17 cellular contexts compared by ENCODE assay signal in the genomic region with DNA sequence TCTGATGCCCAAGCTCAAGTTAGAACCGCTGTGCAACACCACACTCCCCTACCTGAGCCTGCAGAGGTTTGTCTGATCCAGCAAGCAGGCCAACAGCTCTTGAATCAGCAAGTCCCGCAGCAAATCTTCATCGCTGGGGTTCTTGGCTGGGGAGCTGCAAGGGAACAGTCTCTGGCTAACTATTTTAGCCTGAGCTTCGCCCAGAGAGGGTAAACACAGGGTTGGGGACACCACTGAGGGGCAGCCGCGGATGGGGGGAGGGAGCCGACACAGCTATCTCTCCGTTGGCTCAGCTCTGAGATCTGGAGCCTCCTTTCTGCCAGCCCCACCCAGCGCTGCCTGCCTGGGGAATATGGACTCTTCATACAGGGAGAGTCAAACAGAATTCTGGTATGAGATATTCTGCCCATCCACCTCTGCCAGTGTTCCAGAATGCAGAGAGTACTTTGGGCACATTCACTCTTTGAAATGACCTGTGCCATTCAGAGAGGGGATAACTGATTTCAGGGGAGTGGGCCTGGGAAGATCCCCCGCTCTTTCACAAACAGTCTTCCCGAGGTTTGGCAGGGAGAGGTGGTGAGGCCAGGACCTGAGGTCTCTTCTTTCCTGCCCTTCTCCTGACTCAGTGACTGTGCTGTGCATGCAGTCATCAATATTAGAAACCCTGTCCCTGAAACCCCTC. TPM values are rescaled to one million over a fixed set of nuclear protein-coding genes. Genes with fewer than 3 reads are reported as not detected.
DNase-seq lines count a peak whose midpoint lies in the region; TF ChIP-seq lines count a peak whose summit lies in the region.
"Had no signal": no experiment of that assay in that cellular context is flagged by ENCODE, and none has a peak within 500 bp of the region (broad histone marks: within the 10 kb centered on the region; RNA-seq: fewer than 3 reads in every experiment).

No MANE protein-coding gene starts in this region.

- no peak overlapping the region for H3K27ac ChIP-seq in tibial nerve
- H3K27ac ChIP-seq: adrenal gland, BLaER1, lower lobe of right lung, Peyer's patch had no signal

- no peak for TF ChIP-seq EP300 in tibial nerve (IDR thresholded peaks at IDR 0.05)

- no peaks in the 10 kb centered on the region for H3K36me3 ChIP-seq in neuron (ENCODE audit: insufficient read depth, low read length)
- no peaks in the 10 kb centered on the region for H3K36me3 ChIP-seq in tibial nerve
- H3K36me3 ChIP-seq: adrenal gland, BLaER1, lower lobe of right lung, Peyer's patch had no signal

- H3K36me3 Mint-ChIP-seq in activated T-helper 1 cell treated with anti-CD3 and anti-CD28 coated beads, Interleukin-12 subunit alpha, Interleukin-12 subunit beta, Interleukin-2, Interleukin-4 antibody, amounts not matched to agents 30 ng/mL and 10 ng/mL and 1 ng/mL, durations not matched to agents 14 hours and 24 hours and 36 hours (ENCODE audit: low read depth), result no peaks in the 10 kb centered on the region
- no peaks in the 10 kb centered on the region for H3K36me3 Mint-ChIP-seq in activated naive CD4-positive, alpha-beta T cell treated with anti-CD3 and anti-CD28 coated beads for 36 hours (ENCODE audit: low read depth)

- no peak for TF ChIP-seq POLR2A in tibial nerve (IDR thresholded peaks at IDR 0.05)

- H3K9me3 ChIP-seq in neuron (ENCODE audit: low read length) (no peaks in the 10 kb centered on the region), tibial nerve (no peaks in the 10 kb centered on the region)
- H3K9me3 ChIP-seq: adrenal gland, BLaER1, lower lobe of right lung, Peyer's patch had no signal

- no peak overlapping the region for H3K27ac Mint-ChIP-seq in activated T-helper 1 cell treated with anti-CD3 and anti-CD28 coated beads, Interleukin-12 subunit alpha, Interleukin-12 subunit beta, Interleukin-2, Interleukin-4 antibody, amounts not matched to agents 30 ng/mL and 10 ng/mL and 1 ng/mL, durations not matched to agents 14 hours and 24 hours and 36 hours
- no peak overlapping the region for H3K27ac Mint-ChIP-seq in activated naive CD4-positive, alpha-beta T cell treated with anti-CD3 and anti-CD28 coated beads for 36 hours
- H3K27ac Mint-ChIP-seq: activated CD4-positive, alpha-beta T cell treated with anti-CD3 and anti-CD28 coated beads, Interleukin-2, amount 10 ng/mL, durations not matched to agents 24 days and 14 days; IgD-negative memory B cell had no signal

- DNase-seq in ELF-1 (ENCODE audit: low read depth, low spot score), result peak; percentile 29
- DNase-seq in NCI-H69 (lab: John Stamatoyannopoulos, UW), result peak; percentile 24
- peak; percentile 61 for DNase-seq in ecto neural progenitor cell (ENCODE audit: low spot score)
- no peak for DNase-seq in activated T-helper 1 cell treated with anti-CD3 and anti-CD28 coated beads, Interleukin-12 subunit alpha, Interleukin-12 subunit beta, Interleukin-2, Interleukin-4 antibody, amounts not matched to agents 30 ng/mL and 10 ng/mL and 1 ng/mL, durations not matched to agents 14 hours and 24 hours and 36 hours (ENCODE audit: low spot score)
- no peak for DNase-seq in activated naive CD4-positive, alpha-beta T cell treated with anti-CD3 and anti-CD28 coated beads for 36 hours
- no peak for DNase-seq in HuH-7.5 (ENCODE audit: low spot score)
- no peak for DNase-seq in tibial nerve (ENCODE audit: low spot score in 2 of 2)
- DNase-seq: activated CD4-positive, alpha-beta T cell treated with anti-CD3 and anti-CD28 coated beads, Interleukin-2, amount 10 ng/mL, durations not matched to agents 24 days and 14 days; activated T-cell treated with anti-CD3 and anti-CD28 coated beads, Interleukin-2, amount 50 U/mL, for 48 hours; lower lobe of right lung; NCI-H1105 treated with DMSO at 0.1 percent for 48 hours; Peyer's patch; T-helper 2 cell had no signal

- H2AFZ ChIP-seq in neuron (ENCODE audit: low read depth, low read length), result peak overlapping the region; percentile 11

- intact Hi-C loops in activated T-helper 1 cell treated with anti-CD3 and anti-CD28 coated beads, Interleukin-12 subunit alpha, Interleukin-12 subunit beta, Interleukin-2, Interleukin-4 antibody, amounts not matched to agents 30 ng/mL and 10 ng/mL and 1 ng/mL, durations not matched to agents 14 hours and 24 hours and 36 hours (cut with micrococcal nuclease), result no loop called here
- intact Hi-C loops in activated naive CD4-positive, alpha-beta T cell treated with anti-CD3 and anti-CD28 coated beads for 36 hours (cut with micrococcal nuclease), result no loop called here

- H3K27me3 ChIP-seq in neuron (ENCODE audit: insufficient read depth, low read length) (no peaks in the 10 kb centered on the region), tibial nerve (peaks cover 0 to 66% of the 10 kb centered on the region in 2 donors)
- H3K27me3 ChIP-seq: Peyer's patch had no signal

- peaks cover 27% of the 10 kb centered on the region for H3K27me3 Mint-ChIP-seq in activated T-helper 1 cell treated with anti-CD3 and anti-CD28 coated beads, Interleukin-12 subunit alpha, Interleukin-12 subunit beta, Interleukin-2, Interleukin-4 antibody, amounts not matched to agents 30 ng/mL and 10 ng/mL and 1 ng/mL, durations not matched to agents 14 hours and 24 hours and 36 hours (ENCODE audit: insufficient read depth)
- peaks cover 28% of the 10 kb centered on the region for H3K27me3 Mint-ChIP-seq in activated naive CD4-positive, alpha-beta T cell treated with anti-CD3 and anti-CD28 coated beads for 36 hours (ENCODE audit: low read depth)

- peaks cover 8% of the 10 kb centered on the region for H3K4me1 ChIP-seq in neuron (ENCODE audit: insufficient read depth, low read length)
- no peaks in the 10 kb centered on the region for H3K4me1 ChIP-seq in tibial nerve
- H3K4me1 ChIP-seq: adrenal gland, BLaER1, lower lobe of right lung, Peyer's patch had no signal

- WGBS in tibial nerve, 2 donors, result 34 to 43% methylated on average over 1 to 11 of the region's 11 CpGs

- H3K4me3 Mint-ChIP-seq in activated T-helper 1 cell treated with anti-CD3 and anti-CD28 coated beads, Interleukin-12 subunit alpha, Interleukin-12 subunit beta, Interleukin-2, Interleukin-4 antibody, amounts not matched to agents 30 ng/mL and 10 ng/mL and 1 ng/mL, durations not matched to agents 14 hours and 24 hours and 36 hours, result no peak overlapping the region
- H3K4me3 Mint-ChIP-seq in activated naive CD4-positive, alpha-beta T cell treated with anti-CD3 and anti-CD28 coated beads for 36 hours, result no peak overlapping the region
- H3K4me3 Mint-ChIP-seq: activated CD4-positive, alpha-beta T cell treated with anti-CD3 and anti-CD28 coated beads, Interleukin-2, amount 10 ng/mL, durations not matched to agents 24 days and 14 days had no signal

- CTCF ChIA-PET in activated naive CD4-positive, alpha-beta T cell treated with anti-CD3 and anti-CD28 coated beads for 36 hours (lab: Charles Lee), result interaction anchor here (1.5 kb wide), 1 partner anchor 71 kb away, joined by 4 read pairs; no protein-coding TSS in a partner anchor

- no peak for TF ChIP-seq CTCF in tibial nerve (IDR thresholded peaks at IDR 0.05)

- no peaks in the 10 kb centered on the region for H3K9me3 Mint-ChIP-seq in activated T-helper 1 cell treated with anti-CD3 and anti-CD28 coated beads, Interleukin-12 subunit alpha, Interleukin-12 subunit beta, Interleukin-2, Interleukin-4 antibody, amounts not matched to agents 30 ng/mL and 10 ng/mL and 1 ng/mL, durations not matched to agents 14 hours and 24 hours and 36 hours
- H3K9me3 Mint-ChIP-seq in activated naive CD4-positive, alpha-beta T cell treated with anti-CD3 and anti-CD28 coated beads for 36 hours, result no peaks in the 10 kb centered on the region
- H3K9me3 Mint-ChIP-seq: activated CD4-positive, alpha-beta T cell treated with anti-CD3 and anti-CD28 coated beads, Interleukin-2, amount 10 ng/mL, durations not matched to agents 24 days and 14 days had no signal

- H3K4me3 ChIP-seq in neuron (ENCODE audit: low read length), result no peak overlapping the region
- H3K4me3 ChIP-seq in tibial nerve, result no peak overlapping the region
- H3K4me3 ChIP-seq: adrenal gland, BLaER1, lower lobe of right lung, Peyer's patch had no signal

- H3K4me1 Mint-ChIP-seq in activated T-helper 1 cell treated with anti-CD3 and anti-CD28 coated beads, Interleukin-12 subunit alpha, Interleukin-12 subunit beta, Interleukin-2, Interleukin-4 antibody, amounts not matched to agents 30 ng/mL and 10 ng/mL and 1 ng/mL, durations not matched to agents 14 hours and 24 hours and 36 hours (ENCODE audit: low read depth), result no peaks in the 10 kb centered on the region
- H3K4me1 Mint-ChIP-seq in activated naive CD4-positive, alpha-beta T cell treated with anti-CD3 and anti-CD28 coated beads for 36 hours (ENCODE audit: low read depth), result no peaks in the 10 kb centered on the region
- H3K4me1 Mint-ChIP-seq: activated CD4-positive, alpha-beta T cell treated with anti-CD3 and anti-CD28 coated beads, Interleukin-2, amount 10 ng/mL, durations not matched to agents 24 days and 14 days had no signal

RNA-seq across cellular contexts. Expression of gene GIP, which starts 7.4 kb away (rescaled TPM):
- not detected in 2 replicates for total RNA-seq in activated T-helper 1 cell treated with anti-CD3 and anti-CD28 coated beads, Interleukin-12 subunit alpha, Interleukin-12 subunit beta, Interleukin-2, Interleukin-4 antibody, amounts not matched to agents 30 ng/mL and 10 ng/mL and 1 ng/mL, durations not matched to agents 14 hours and 24 hours and 36 hours
- not detected for total RNA-seq in activated naive CD4-positive, alpha-beta T cell treated with anti-CD3 and anti-CD28 coated beads for 36 hours
- not detected for total RNA-seq in tibial nerve
- total RNA-seq: activated CD4-positive, alpha-beta T cell treated with anti-CD3 and anti-CD28 coated beads, Interleukin-2, amount 10 ng/mL, durations not matched to agents 24 days and 14 days; lower lobe of right lung; Peyer's patch had no signal

RNA-seq across cellular contexts. Expression of gene SNF8, which starts 16.3 kb away (rescaled TPM):
- 148 and 163 TPM in 2 replicates for total RNA-seq in activated T-helper 1 cell treated with anti-CD3 and anti-CD28 coated beads, Interleukin-12 subunit alpha, Interleukin-12 subunit beta, Interleukin-2, Interleukin-4 antibody, amounts not matched to agents 30 ng/mL and 10 ng/mL and 1 ng/mL, durations not matched to agents 14 hours and 24 hours and 36 hours
- total RNA-seq in activated naive CD4-positive, alpha-beta T cell treated with anti-CD3 and anti-CD28 coated beads for 36 hours, result 10 to 100 TPM; 90.3 to 96.3 TPM
- total RNA-seq in tibial nerve, result 100 to 1,000 TPM in 1 of 4 donors, 10 to 100 TPM in 3; 36.9 to 107 (median 75.6) TPM

RNA-seq across cellular contexts. Expression of gene IGF2BP1, which starts 36.2 kb away (rescaled TPM):
- not detected in 2 replicates for total RNA-seq in activated T-helper 1 cell treated with anti-CD3 and anti-CD28 coated beads, Interleukin-12 subunit alpha, Interleukin-12 subunit beta, Interleukin-2, Interleukin-4 antibody, amounts not matched to agents 30 ng/mL and 10 ng/mL and 1 ng/mL, durations not matched to agents 14 hours and 24 hours and 36 hours
- total RNA-seq in activated naive CD4-positive, alpha-beta T cell treated with anti-CD3 and anti-CD28 coated beads for 36 hours, result under 1 TPM; 0.57 to 0.60 TPM
- not detected for total RNA-seq in tibial nerve
- total RNA-seq: activated CD4-positive, alpha-beta T cell treated with anti-CD3 and anti-CD28 coated beads, Interleukin-2, amount 10 ng/mL, durations not matched to agents 24 days and 14 days; lower lobe of right lung had no signal

RNA-seq across cellular contexts. Expression of gene UBE2Z, which starts 52.8 kb away (rescaled TPM):
- 88.8 and 91.5 TPM in 2 replicates for total RNA-seq in activated T-helper 1 cell treated with anti-CD3 and anti-CD28 coated beads, Interleukin-12 subunit alpha, Interleukin-12 subunit beta, Interleukin-2, Interleukin-4 antibody, amounts not matched to agents 30 ng/mL and 10 ng/mL and 1 ng/mL, durations not matched to agents 14 hours and 24 hours and 36 hours
- total RNA-seq in activated naive CD4-positive, alpha-beta T cell treated with anti-CD3 and anti-CD28 coated beads for 36 hours, result 10 to 100 TPM; 76.1 to 76.9 TPM
- 10 to 100 TPM; 51.0 to 63.8 (median 56.8) TPM for total RNA-seq in tibial nerve

Comparison
In these comparisons a context has a peak if more than half of its experiments do, and no peak if none do; other contexts are left out.
1. DNase-seq: peak in ELF-1 (single experiment), NCI-H69 (single experiment) and ecto neural progenitor cell (single experiment); none in activated T-helper 1 cell treated with anti-CD3 and anti-CD28 coated beads, Interleukin-12 subunit alpha, Interleukin-12 subunit beta, Interleukin-2, Interleukin-4 antibody, amounts not matched to agents 30 ng/mL and 10 ng/mL and 1 ng/mL, durations not matched to agents 14 hours and 24 hours and 36 hours (single experiment), activated naive CD4-positive, alpha-beta T cell treated with anti-CD3 and anti-CD28 coated beads for 36 hours (single experiment), HuH-7.5 (single experiment) and tibial nerve (0 of 2).